In genomic region chr7:135710417-135711138, GRCh38 we compare ENCODE assay signal across 8 cellular contexts. TPM values are rescaled to one million over a fixed set of nuclear protein-coding genes. Genes with fewer than 3 reads are reported as not detected.
DNase-seq lines count a peak whose midpoint lies in the region; ATAC-seq and TF ChIP-seq lines count a peak whose summit lies in the region.

No MANE protein-coding gene starts in this region.

- H3K36me3 ChIP-seq in Karpas-422 (ENCODE audit: insufficient read depth, low read length) = no peaks in the 10 kb centered on the region

- H2AFZ ChIP-seq in Karpas-422 (ENCODE audit: low read length) = no peak overlapping the region

- DNase-seq in activated naive CD4-positive, alpha-beta T cell treated with Interleukin-2 at 50 U/mL for 16 hours = peak; percentile 4
- DNase-seq in activated naive CD4-positive, alpha-beta T cell treated with anti-CD3 and anti-CD28 coated beads, Interleukin-2, amount 50 U/mL, for 16 hours = no peak
- DNase-seq in Karpas-422 (peak; percentile 71), epithelial cell of esophagus (ENCODE audit: low read depth) (no peak), A172 (ENCODE audit: low spot score) (no peak), NCI-H524 (lab: John Stamatoyannopoulos, UW) (no peak)
- peak; percentile 31 for DNase-seq in stimulated activated naive CD8-positive, alpha-beta T cell treated with anti-CD3 and anti-CD28 coated beads, Interleukin-15, Interleukin-2, amounts not matched to agents 100 U/mL and 50 U/mL, for 24 hours

- no peaks in the 10 kb centered on the region for H3K9me3 ChIP-seq in Karpas-422 (ENCODE audit: low read length)

- no peaks in the 10 kb centered on the region for H3K79me2 ChIP-seq in Karpas-422 (ENCODE audit: low read length)

- no peak overlapping the region for H3K4me2 ChIP-seq in Karpas-422 (ENCODE audit: low read depth, low read length, poor library complexity, severe bottlenecking)

- no peaks in the 10 kb centered on the region for H3K4me1 ChIP-seq in Karpas-422 (ENCODE audit: low read length)

- H4K20me1 ChIP-seq in Karpas-422 (ENCODE audit: insufficient read depth, low read depth, low read length) = no peaks in the 10 kb centered on the region

- ATAC-seq in stimulated activated naive CD8-positive, alpha-beta T cell treated with anti-CD3 and anti-CD28 coated beads, Interleukin-15, Interleukin-2, amounts not matched to agents 100 U/mL and 50 U/mL, for 24 hours = no peak
- no peak for ATAC-seq in esophagus mucosa

- peak; percentile 46 for TF ChIP-seq CTCF in epithelial cell of esophagus (IDR thresholded peaks at IDR 0.05; ENCODE audit: insufficient read depth, low read depth, low read length, missing control alignments)

- H3K4me3 ChIP-seq in Karpas-422 (ENCODE audit: low read length) (no peak overlapping the region), epithelial cell of esophagus (ENCODE audit: low read length) (no peak overlapping the region)

- no peak overlapping the region for H3K9ac ChIP-seq in Karpas-422 (ENCODE audit: low read length)

- H3K27me3 ChIP-seq in Karpas-422 (ENCODE audit: low read length) = no peaks in the 10 kb centered on the region

- H3K9me2 ChIP-seq in Karpas-422 (replicated peaks; ENCODE audit: insufficient read depth, low read length) = no peaks in the 10 kb centered on the region

- no peak overlapping the region for H3K27ac ChIP-seq in Karpas-422 (ENCODE audit: low read length)

RNA-seq across cellular contexts. Expression of gene SLC13A4, which starts 17.4 kb away (rescaled TPM):
- not detected in 2 replicates for total RNA-seq in Karpas-422 (2014; rRNA removed; shearing (Covaris generic); ENCODE audit: low replicate concordance)
- not detected in 2 replicates for total RNA-seq in A172 (2014; rRNA removed; shearing (Covaris generic))
- total RNA-seq in esophagus mucosa = 3.0 TPM

RNA-seq across cellular contexts. Expression of gene FAM180A, which starts 38.0 kb away (rescaled TPM):
- not detected in 2 replicates for total RNA-seq in Karpas-422 (2014; rRNA removed; shearing (Covaris generic); ENCODE audit: low replicate concordance)
- 1.8 TPM in 1 of 2 replicates, not detected in the other for total RNA-seq in A172 (2014; rRNA removed; shearing (Covaris generic))
- total RNA-seq in esophagus mucosa = 0.68 TPM

RNA-seq across cellular contexts. Expression of gene STMP1, which starts 48.3 kb away (rescaled TPM):
- 12.5 and 30.4 TPM in 2 replicates for total RNA-seq in Karpas-422 (2014; rRNA removed; shearing (Covaris generic); ENCODE audit: low replicate concordance)
- 22.5 and 24.8 TPM in 2 replicates for total RNA-seq in A172 (2014; rRNA removed; shearing (Covaris generic))
- total RNA-seq in esophagus mucosa = 45.4 TPM

Comparison
In these comparisons a context has a peak if more than half of its experiments do, and no peak if none do; other contexts are left out.
1. DNase-seq: peak in activated naive CD4-positive, alpha-beta T cell treated with Interleukin-2 at 50 U/mL for 16 hours (single experiment), Karpas-422 (single experiment) and stimulated activated naive CD8-positive, alpha-beta T cell treated with anti-CD3 and anti-CD28 coated beads, Interleukin-15, Interleukin-2, amounts not matched to agents 100 U/mL and 50 U/mL, for 24 hours (single experiment); none in activated naive CD4-positive, alpha-beta T cell treated with anti-CD3 and anti-CD28 coated beads, Interleukin-2, amount 50 U/mL, for 16 hours (single experiment), epithelial cell of esophagus (single experiment), A172 (single experiment) and NCI-H524 (0 of 2).